ENCODE assay signal across 2 cellular contexts in the genomic region with DNA sequence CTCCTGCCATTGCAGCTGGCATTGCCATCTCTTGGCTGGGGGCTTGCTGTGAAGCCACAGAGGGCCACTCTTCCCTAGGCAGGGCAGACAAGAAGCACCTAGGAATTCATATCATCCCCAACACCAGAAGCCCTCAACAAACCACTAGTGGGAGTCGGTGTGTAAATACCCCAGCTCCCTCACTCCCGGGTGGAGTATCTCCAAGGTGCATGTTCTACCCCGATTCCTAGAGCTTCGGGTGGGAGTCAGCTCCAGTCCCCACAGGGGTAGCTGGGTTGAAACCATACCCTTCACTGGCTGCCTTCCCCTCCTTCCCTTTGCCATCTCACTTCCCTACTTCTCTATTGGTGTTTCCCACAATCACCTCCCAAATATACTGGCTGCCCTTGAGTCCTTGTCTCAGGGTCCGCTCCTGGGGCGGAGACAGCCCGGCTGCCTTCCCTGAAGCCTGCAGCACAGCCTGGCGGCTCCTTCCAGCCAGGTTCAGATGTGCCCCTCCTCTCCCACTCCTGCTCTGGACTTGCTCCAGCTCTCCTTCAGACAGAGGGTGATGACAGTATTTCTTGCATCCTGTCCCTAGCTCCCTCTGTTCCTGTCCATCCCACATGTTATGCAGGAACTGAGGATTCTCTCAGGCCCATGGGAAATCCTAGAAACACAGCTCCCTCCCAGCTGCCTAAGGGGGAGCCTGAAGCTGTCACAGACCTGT.
TF ChIP-seq lines count a peak whose summit lies in the region.

No MANE protein-coding gene starts in this region.

TF ChIP-seq in SK-N-SH, 30 proteins besides CTCF, POLR2A, EP300 and RAD21 (continued from another document):
- TF ChIP-seq, protein P1, sequence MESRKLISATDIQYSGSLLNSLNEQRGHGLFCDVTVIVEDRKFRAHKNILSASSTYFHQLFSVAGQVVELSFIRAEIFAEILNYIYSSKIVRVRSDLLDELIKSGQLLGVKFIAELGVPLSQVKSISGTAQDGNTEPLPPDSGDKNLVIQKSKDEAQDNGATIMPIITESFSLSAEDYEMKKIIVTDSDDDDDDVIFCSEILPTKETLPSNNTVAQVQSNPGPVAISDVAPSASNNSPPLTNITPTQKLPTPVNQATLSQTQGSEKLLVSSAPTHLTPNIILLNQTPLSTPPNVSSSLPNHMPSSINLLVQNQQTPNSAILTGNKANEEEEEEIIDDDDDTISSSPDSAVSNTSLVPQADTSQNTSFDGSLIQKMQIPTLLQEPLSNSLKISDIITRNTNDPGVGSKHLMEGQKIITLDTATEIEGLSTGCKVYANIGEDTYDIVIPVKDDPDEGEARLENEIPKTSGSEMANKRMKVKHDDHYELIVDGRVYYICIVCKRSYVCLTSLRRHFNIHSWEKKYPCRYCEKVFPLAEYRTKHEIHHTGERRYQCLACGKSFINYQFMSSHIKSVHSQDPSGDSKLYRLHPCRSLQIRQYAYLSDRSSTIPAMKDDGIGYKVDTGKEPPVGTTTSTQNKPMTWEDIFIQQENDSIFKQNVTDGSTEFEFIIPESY (IDR thresholded peaks at IDR 0.05; ENCODE audit: borderline replicate concordance, low read depth), result no peak
- TF ChIP-seq FOXM1 (IDR thresholded peaks at IDR 0.05; ENCODE audit: low read depth), result no peak

TF ChIP-seq in SK-N-SH treated with all-trans-retinoic acid at 6 μM for 48 hours, 23 proteins besides CTCF, POLR2A, EP300 and RAD21 (continued from another document):
- TF ChIP-seq, protein P2, sequence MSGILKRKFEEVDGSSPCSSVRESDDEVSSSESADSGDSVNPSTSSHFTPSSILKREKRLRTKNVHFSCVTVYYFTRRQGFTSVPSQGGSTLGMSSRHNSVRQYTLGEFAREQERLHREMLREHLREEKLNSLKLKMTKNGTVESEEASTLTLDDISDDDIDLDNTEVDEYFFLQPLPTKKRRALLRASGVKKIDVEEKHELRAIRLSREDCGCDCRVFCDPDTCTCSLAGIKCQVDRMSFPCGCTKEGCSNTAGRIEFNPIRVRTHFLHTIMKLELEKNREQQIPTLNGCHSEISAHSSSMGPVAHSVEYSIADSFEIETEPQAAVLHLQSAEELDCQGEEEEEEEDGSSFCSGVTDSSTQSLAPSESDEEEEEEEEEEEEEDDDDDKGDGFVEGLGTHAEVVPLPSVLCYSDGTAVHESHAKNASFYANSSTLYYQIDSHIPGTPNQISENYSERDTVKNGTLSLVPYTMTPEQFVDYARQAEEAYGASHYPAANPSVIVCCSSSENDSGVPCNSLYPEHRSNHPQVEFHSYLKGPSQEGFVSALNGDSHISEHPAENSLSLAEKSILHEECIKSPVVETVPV (CRISPR knock-in tag; IDR thresholded peaks at IDR 0.05), result no peak
- TF ChIP-seq PPARA (CRISPR knock-in tag; IDR thresholded peaks at IDR 0.05; ENCODE audit: borderline replicate concordance) (no peak), ZNF8 (CRISPR knock-in tag; IDR thresholded peaks at IDR 0.05) (no peak)
